8 cellular contexts compared by ENCODE assay signal in genomic region chr6:145963216-145964068, GRCh38. TPM values are rescaled to one million over a fixed set of nuclear protein-coding genes. Genes with fewer than 3 reads are reported as not detected.
DNase-seq lines count a peak whose midpoint lies in the region; ATAC-seq and TF ChIP-seq lines count a peak whose summit lies in the region.

No MANE protein-coding gene starts in this region.

- in situ Hi-C loops in astrocyte of the cerebellum (cut with HindIII; ENCODE audit: low sequenced_read_pairs) = no loop called here

- peaks cover 0 to 17% (median 3%) of the 10 kb centered on the region in 3 donors for H3K36me3 Mint-ChIP-seq in CD8-positive, alpha-beta memory T cell

- no peaks in the 10 kb centered on the region for H3K9me2 ChIP-seq in SU-DHL-6 (replicated peaks; ENCODE audit: insufficient read depth, low read length)

- H3K9me3 Mint-ChIP-seq in CD8-positive, alpha-beta memory T cell = no peaks in the 10 kb centered on the region

- no peak for TF ChIP-seq EP300 in sigmoid colon (IDR thresholded peaks at IDR 0.05)

- WGBS in sigmoid colon, 2 donors = 1% methylated on average over 44 of the region's 44 CpGs

- H4K20me1 ChIP-seq in SU-DHL-6 (ENCODE audit: low read depth, low read length) = no peaks in the 10 kb centered on the region

- ATAC-seq in GM21367 (IDR thresholded peaks at IDR 0.05; ENCODE audit: unreplicated experiment) = peak; percentile 29
- no peak for ATAC-seq in GM18861 (IDR thresholded peaks at IDR 0.05; ENCODE audit: unreplicated experiment)

- CTCF ChIA-PET in CD8-positive, alpha-beta memory T cell (lab: Charles Lee) = interaction anchor here (1.0 to 2.2 kb wide), 3 partner anchors 13 to 228 kb away, joined by 3 to 5 read pairs (median 4); partner anchors contain the start of gene EPM2A

- no peaks in the 10 kb centered on the region for H3K27me3 ChIP-seq in CD8-positive, alpha-beta memory T cell (ENCODE audit: insufficient read depth, low read length, poor library complexity, severe bottlenecking)
- no peaks in the 10 kb centered on the region for H3K27me3 ChIP-seq in SU-DHL-6 (ENCODE audit: low read length)
- no peaks in the 10 kb centered on the region for H3K27me3 ChIP-seq in sigmoid colon

- H3K27ac ChIP-seq in CD8-positive, alpha-beta memory T cell (ENCODE audit: low read depth, low read length) = peak overlapping the region; percentile 81
- 0 out of 2 replicates have a peak overlapping the region, but pooled peaks have one; percentile 8 for H3K27ac ChIP-seq in SU-DHL-6 (ENCODE audit: low read depth, low read length)
- H3K27ac ChIP-seq in sigmoid colon = peak overlapping the region; percentile 85 to 92 (median 88)

- no peak for TF ChIP-seq POLR2A in sigmoid colon (IDR thresholded peaks at IDR 0.05)

- peak overlapping the region; percentile 94 to 100 (median 99) for H3K4me3 Mint-ChIP-seq in CD8-positive, alpha-beta memory T cell

- H3K27me3 Mint-ChIP-seq in CD8-positive, alpha-beta memory T cell = no peaks in the 10 kb centered on the region

- H3F3A ChIP-seq in SU-DHL-6 (ENCODE audit: insufficient read depth) = no peaks in the 10 kb centered on the region

- no peaks in the 10 kb centered on the region for H3K9me3 ChIP-seq in CD8-positive, alpha-beta memory T cell (ENCODE audit: low read length)
- H3K9me3 ChIP-seq in SU-DHL-6 (ENCODE audit: insufficient read depth, low read length) (no peaks in the 10 kb centered on the region), sigmoid colon (no peaks in the 10 kb centered on the region)

- peaks cover 39% of the 10 kb centered on the region for H3K4me1 ChIP-seq in CD8-positive, alpha-beta memory T cell (ENCODE audit: insufficient read depth, low read length)
- peaks cover 0 to 40% (median 34%) of the 10 kb centered on the region in 4 donors for H3K4me1 ChIP-seq in sigmoid colon

- peak overlapping the region; percentile 76 for H2AFZ ChIP-seq in SU-DHL-6 (ENCODE audit: low read depth, low read length, severe bottlenecking)

- peak; percentile 22 to 63 (median 29) for DNase-seq in CD8-positive, alpha-beta memory T cell
- peak; percentile 33 for DNase-seq in HT1080 (ENCODE audit: low read depth)
- DNase-seq in astrocyte of the cerebellum (ENCODE audit: low read depth) = no peak
- DNase-seq in sigmoid colon = peak; percentile 76

- peak overlapping the region; percentile 75 for H3K4me2 ChIP-seq in SU-DHL-6 (ENCODE audit: low read depth, low read length, poor library complexity, severe bottlenecking)

- intact Hi-C loops in sigmoid colon (cut with DNase I) = loop anchor here (2.0 to 5.0 kb wide), 3 partner anchors 151 to 579 kb away; partner anchors contain the start of genes EPM2A and RAB32

- H3K27ac Mint-ChIP-seq in CD8-positive, alpha-beta memory T cell = peak overlapping the region; percentile 87 to 99 (median 98)

- POLR2A ChIA-PET in CD8-positive, alpha-beta memory T cell (lab: Charles Lee) = interaction anchor here (1.6 to 2.4 kb wide), 2 partner anchors 148 to 228 kb away, joined by 7 to 15 read pairs; partner anchors contain the start of genes EPM2A and FBXO30

- H3K36me3 ChIP-seq in CD8-positive, alpha-beta memory T cell (ENCODE audit: insufficient read depth, low read length) = no peaks in the 10 kb centered on the region
- H3K36me3 ChIP-seq in SU-DHL-6 (ENCODE audit: low read length) (no peaks in the 10 kb centered on the region), sigmoid colon (no peaks in the 10 kb centered on the region)

- peak overlapping the region; percentile 81 for H3K4me3 ChIP-seq in CD8-positive, alpha-beta memory T cell (ENCODE audit: low read length)
- peak overlapping the region; percentile 63 for H3K4me3 ChIP-seq in SU-DHL-6 (ENCODE audit: insufficient read depth, low read length, poor library complexity, severe bottlenecking)
- peak overlapping the region; percentile 76 for H3K4me3 ChIP-seq in astrocyte of the cerebellum (ENCODE audit: low read depth, low read length)
- peak overlapping the region; percentile 92 for H3K4me3 ChIP-seq in iPS-11a (ENCODE audit: low read depth, low read length)
- peak overlapping the region; percentile 66 to 81 (median 74) for H3K4me3 ChIP-seq in sigmoid colon

- TF ChIP-seq CTCF in SU-DHL-6 (IDR thresholded peaks at IDR 0.05; ENCODE audit: insufficient read depth, low read length, poor library complexity, severe bottlenecking) = no peak
- TF ChIP-seq CTCF in astrocyte of the cerebellum (IDR thresholded peaks at IDR 0.05; ENCODE audit: low read depth, low read length, missing control alignments) = no peak
- no peak for TF ChIP-seq CTCF in sigmoid colon (IDR thresholded peaks at IDR 0.05)

- peaks cover 38 to 71% (median 57%) of the 10 kb centered on the region in 3 donors for H3K4me1 Mint-ChIP-seq in CD8-positive, alpha-beta memory T cell

- H3K79me2 ChIP-seq in SU-DHL-6 (ENCODE audit: insufficient read depth, low read length) = peaks cover 55% of the 10 kb centered on the region

- H3K9ac ChIP-seq in SU-DHL-6 (ENCODE audit: low read length) = peak overlapping the region; percentile 66

RNA-seq across cellular contexts. Expression of gene SHPRH, which starts 0.7 kb away (rescaled TPM):
- total RNA-seq in CD8-positive, alpha-beta memory T cell = 10 to 100 TPM; 13.4 to 15.0 TPM
- polyA plus RNA-seq in CD8-positive, alpha-beta memory T cell = 8.1 TPM
- total RNA-seq in HT1080 (2014; rRNA removed; shearing (Covaris generic)) = 6.1 and 6.4 TPM in 2 replicates
- polyA plus RNA-seq in HT1080 (2015; cell fraction: cytosol; rRNA removed) = 4.4 and 5.8 TPM in 2 replicates
- 18.3 and 19.6 TPM in 2 replicates for polyA plus RNA-seq in HT1080 (2015; cell fraction: nucleus; rRNA removed)
- total RNA-seq in sigmoid colon = 10 to 100 TPM; 25.9 to 36.0 (median 30.7) TPM
- polyA plus RNA-seq in sigmoid colon = 1 to 10 TPM; 1.6 to 4.3 (median 1.8) TPM

Comparison
In these comparisons a context has a peak if more than half of its experiments do, and no peak if none do; other contexts are left out.
1. H3K27ac ChIP-seq: peak in every context shown above with its lines; median percentile 88 in sigmoid colon; 81 in CD8-positive, alpha-beta memory T cell; 8 in SU-DHL-6.